ENCODE assay signal across 19 cellular contexts in the genomic region with DNA sequence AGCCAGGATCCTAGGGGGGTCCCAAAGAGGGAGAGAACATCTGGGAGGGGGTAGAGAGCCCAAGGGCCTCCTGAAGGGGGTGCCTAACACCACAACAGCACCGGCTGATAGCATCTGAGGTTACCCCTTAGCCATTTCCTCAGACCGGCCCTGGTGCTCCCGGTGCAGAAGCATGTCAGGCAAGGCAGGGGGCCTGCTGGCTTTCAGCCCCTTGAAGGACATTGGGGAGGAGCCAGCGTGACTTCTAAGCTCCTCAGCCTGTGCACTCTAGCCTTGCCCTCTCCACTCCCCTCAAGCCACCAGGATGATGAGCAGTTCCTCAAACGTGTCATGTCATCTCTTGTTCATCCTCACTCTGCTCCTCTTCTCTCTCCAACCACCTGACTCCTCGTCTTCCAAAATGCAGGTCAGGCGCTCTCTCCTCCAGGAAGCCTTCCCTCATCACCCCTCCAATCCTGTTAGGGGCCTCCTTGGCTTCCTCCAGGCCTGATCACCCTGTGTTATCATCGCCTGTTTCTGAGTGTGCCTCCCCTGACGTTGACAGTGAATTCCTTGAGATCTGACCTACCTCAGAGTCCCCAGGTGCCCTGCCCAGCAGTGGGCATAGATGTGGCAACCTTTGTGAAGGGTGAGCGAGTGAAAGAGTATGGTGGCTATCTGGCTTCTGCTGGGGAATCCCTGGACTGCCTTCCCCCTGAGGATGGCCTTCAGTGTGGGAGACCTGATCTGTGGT. TPM values are rescaled to one million over a fixed set of nuclear protein-coding genes. Genes with fewer than 3 reads are reported as not detected.
DNase-seq lines count a peak whose midpoint lies in the region; ATAC-seq, FAIRE-seq and TF ChIP-seq lines count a peak whose summit lies in the region.
"Had no signal": no experiment of that assay in that cellular context is flagged by ENCODE, and none has a peak within 500 bp of the region (broad histone marks: within the 10 kb centered on the region; RNA-seq: fewer than 3 reads in every experiment).

No MANE protein-coding gene starts in this region.

- DNase-seq in activated CD4-positive, CD25-positive, alpha-beta regulatory T cell treated with anti-CD3 and anti-CD28 coated beads, Interleukin-2, amount 50 U/mL, for 72 hours = peak; percentile 6
- DNase-seq in activated CD4-positive, CD25-positive, alpha-beta regulatory T cell (lab: John Stamatoyannopoulos, UW) = no peak
- DNase-seq in NB4 (ENCODE audit: low read depth) = peak; percentile 70
- peak; percentile 63 for DNase-seq in kidney
- no peak for DNase-seq in thyroid gland
- no peak for DNase-seq in G401 (ENCODE audit: low spot score)
- DNase-seq in DMS 273 treated with DMSO at 0.1 percent for 48 hours (lab: John Stamatoyannopoulos, UW) = no peak
- DNase-seq: MM.1S; NCI-H187 treated with DMSO at 0.1 percent for 48 hours; NCI-H345; stimulated activated CD4-positive, alpha-beta T cell treated with anti-CD3 and anti-CD28 coated beads, Interleukin-1b, Interleukin-23, amount 100 ng/mL, for 48 hours; stomach had no signal

- no peak overlapping the region for H3K9ac ChIP-seq in kidney (ENCODE audit: low read length in 2 of 2)

- in situ Hi-C loops in G401 (cut with HindIII; ENCODE audit: low sequenced_read_pairs) = no loop called here

- TF ChIP-seq CTCF in NB4 (IDR thresholded peaks at IDR 0.05; ENCODE audit: low read depth, low read length) (no peak), kidney (IDR thresholded peaks at IDR 0.05; ENCODE audit: borderline replicate concordance, extremely low read depth, insufficient read depth) (no peak), thyroid gland (IDR thresholded peaks at IDR 0.05) (no peak)

- H3K27ac ChIP-seq in kidney (ENCODE audit: low read depth in 2 of 2, low read length in 2 of 2) (no peak overlapping the region), thyroid gland (peak overlapping the region; percentile 64 to 92 (median 91))
- H3K27ac ChIP-seq: coronary artery, pancreas, stomach had no signal

- H3K9me3 ChIP-seq in kidney (ENCODE audit: control insufficient read depth in 1 of 2, low read length in 2 of 2) (no peaks in the 10 kb centered on the region), thyroid gland (no peaks in the 10 kb centered on the region)
- H3K9me3 ChIP-seq: pancreas, stomach had no signal

- H3K4me1 ChIP-seq in kidney (ENCODE audit: control insufficient read depth in 1 of 2, insufficient read depth in 1 of 2, low read depth in 1 of 2, low read length in 2 of 2) (no peaks in the 10 kb centered on the region), thyroid gland (peaks cover 86 to 92% of the 10 kb centered on the region in 2 donors)
- H3K4me1 ChIP-seq: pancreas had no signal

- WGBS in thyroid gland, 2 donors = 62 to 74% methylated on average over 10 of the region's 10 CpGs

- TF ChIP-seq POLR2A in NB4 (IDR thresholded peaks at IDR 0.05; ENCODE audit: extremely low read depth, insufficient read length) (no peak), thyroid gland (IDR thresholded peaks at IDR 0.05) (no peak)

- H3K27me3 ChIP-seq in thyroid gland = no peaks in the 10 kb centered on the region
- H3K27me3 ChIP-seq: pancreas had no signal

- H3K36me3 ChIP-seq in kidney (ENCODE audit: control insufficient read depth in 1 of 2, insufficient read depth in 2 of 2, low read length in 2 of 2) (no peaks in the 10 kb centered on the region), thyroid gland (no peaks in the 10 kb centered on the region)
- H3K36me3 ChIP-seq: pancreas, stomach had no signal

- intact Hi-C loops in kidney (cut with DNase I) (no loop called here), thyroid gland (cut with DNase I) (no loop called here)

- peak overlapping the region; percentile 12 for H3K4me3 ChIP-seq in NB4 (ENCODE audit: low read depth, low read length)
- no peak overlapping the region for H3K4me3 ChIP-seq in kidney (ENCODE audit: low read length in 2 of 2)
- H3K4me3 ChIP-seq in thyroid gland (replicated peaks in 1 of 3) = no peak overlapping the region
- H3K4me3 ChIP-seq: coronary artery, pancreas, stomach had no signal

- FAIRE-seq in kidney (lab: Jason Lieb, UNC) = no peak
- FAIRE-seq: A204.1, keratinocyte, pancreas, TTC549, urothelium cell line had no signal

- no peak for ATAC-seq in GM21515 (IDR thresholded peaks at IDR 0.05; ENCODE audit: unreplicated experiment)
- ATAC-seq: pancreas had no signal

RNA-seq across cellular contexts. Expression of a gene that starts 6.1 kb away (rescaled TPM):
- total RNA-seq in kidney (9.7 TPM), thyroid gland (10 to 100 TPM; 29.3 to 38.1 (median 37.7) TPM)
- polyA plus RNA-seq in kidney (ENCODE audit: insufficient read depth, low read depth, low replicate concordance) = 1.3 TPM
- not detected in 2 replicates for total RNA-seq in G401 (2014; rRNA removed; shearing (Covaris generic))

RNA-seq across cellular contexts. Expression of a gene that starts 48.0 kb away (rescaled TPM):
- total RNA-seq in kidney (17.9 TPM), thyroid gland (1 to 10 TPM in 3 of 4 donors, under 1 TPM in 1; 0.93 to 4.0 (median 2.8) TPM)
- 6.7 TPM for polyA plus RNA-seq in kidney (ENCODE audit: insufficient read depth, low read depth, low replicate concordance)
- total RNA-seq in G401 (2014; rRNA removed; shearing (Covaris generic)) = not detected in 2 replicates

Comparison
In these comparisons a context has a peak if more than half of its experiments do, and no peak if none do; other contexts are left out.
1. DNase-seq: peak in activated CD4-positive, CD25-positive, alpha-beta regulatory T cell treated with anti-CD3 and anti-CD28 coated beads, Interleukin-2, amount 50 U/mL, for 72 hours (single experiment), NB4 (single experiment) and kidney (single experiment); none in activated CD4-positive, CD25-positive, alpha-beta regulatory T cell (0 of 4), thyroid gland (0 of 2), G401 (single experiment) and DMS 273 treated with DMSO at 0.1 percent for 48 hours (single experiment).
2. H3K27ac ChIP-seq: peak in thyroid gland (3 of 3); none in kidney (0 of 2).
3. RNA of a gene that starts 6.1 kb away (total RNA-seq): 29.3 to 38.1 TPM in thyroid gland and 9.7 TPM in kidney (single experiment); not detected in G401; every median in the first group is over 10 times any median in the second.